ENCODE assay signal across 29 cellular contexts in the genomic region with DNA sequence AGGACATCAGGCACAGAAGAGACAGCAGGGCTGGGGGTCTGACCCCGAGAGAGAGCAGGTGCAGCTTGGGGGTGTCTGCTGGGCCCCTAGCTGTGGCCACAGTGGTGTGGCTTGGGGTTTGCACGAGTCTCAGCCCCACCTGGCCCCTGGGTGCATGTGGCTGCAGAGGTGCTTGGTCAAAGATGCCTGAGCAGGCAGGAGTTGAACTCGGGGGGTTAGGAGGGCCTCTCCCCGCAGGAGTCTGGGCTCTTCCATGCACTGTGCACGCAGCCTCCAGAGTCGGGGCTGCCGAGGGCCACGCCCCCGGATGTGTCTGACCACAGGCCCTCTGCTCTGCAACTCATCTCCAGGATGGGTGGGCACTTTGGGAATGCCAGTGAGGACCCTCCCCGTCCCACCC.
"Had no signal": no experiment of that assay in that cellular context is flagged by ENCODE, and none has a peak within 500 bp of the region (broad histone marks: within the 10 kb centered on the region; RNA-seq: fewer than 3 reads in every experiment).

No MANE protein-coding gene starts in this region.

- H3K27ac ChIP-seq: breast epithelium, pancreas, psoas muscle, thoracic aorta, WERI-Rb-1 had no signal

- H3K9me3 Mint-ChIP-seq: activated naive CD4-positive, alpha-beta T cell treated with anti-CD3 and anti-CD28 coated beads, Interleukin-2, amount 50 U/mL, for 24 hours; mesothelial cell of epicardium; neural crest cell; stimulated activated naive CD8-positive, alpha-beta T cell treated with anti-CD3 and anti-CD28 coated beads, Interleukin-15, Interleukin-2, amounts not matched to agents 100 ng/mL and 50 ng/mL, for 24 hours had no signal

- H3K4me3 ChIP-seq: breast epithelium, pancreas, psoas muscle, thoracic aorta had no signal

- FAIRE-seq: colon, frontal cortex, pancreas, urothelium cell line had no signal

- DNase-seq: activated CD4-positive, alpha-beta T cell treated with anti-CD3 and anti-CD28 coated beads for 48 hours; activated CD4-positive, alpha-beta T cell treated with anti-CD3 and anti-CD28 coated beads, Interleukin-2, amount 50 U/mL, for 48 hours; activated CD8-positive, alpha-beta memory T cell treated with anti-CD3 and anti-CD28 coated beads for 24 hours; activated gamma-delta T cell treated with Interleukin-2 at 50 U/mL for 16 hours; dermis blood vessel endothelial cell; effector CD8-positive, alpha-beta T cell; islet precursor cell; mammary epithelial cell; naive B cell; nucleus accumbens; stimulated activated CD4-positive, alpha-beta T cell treated with anti-CD3 and anti-CD28 coated beads, Interleukin-2, amount 100 ng/mL, for 48 hours; T-helper 17 cell; T1000; trophoblast cell; WERI-Rb-1 had no signal

- H3K4me1 ChIP-seq: breast epithelium, pancreas, psoas muscle had no signal

- H3K27ac Mint-ChIP-seq: activated naive CD4-positive, alpha-beta T cell treated with anti-CD3 and anti-CD28 coated beads, Interleukin-2, amount 50 U/mL, for 24 hours; activated T-helper 1 cell treated with anti-CD3 and anti-CD28 coated beads, Interleukin-12 subunit alpha, Interleukin-12 subunit beta, Interleukin-2, Interleukin-4 antibody, amounts not matched to agents 30 ng/mL and 10 ng/mL and 1 ng/mL, durations not matched to agents 14 hours and 24 hours and 36 hours; mesothelial cell of epicardium; stimulated activated naive CD8-positive, alpha-beta T cell treated with anti-CD3 and anti-CD28 coated beads, Interleukin-15, Interleukin-2, amounts not matched to agents 100 ng/mL and 50 ng/mL, for 24 hours; T-helper 17 cell had no signal

- ATAC-seq: activated CD4-positive, CD25-positive, alpha-beta regulatory T cell treated with anti-CD3 and anti-CD28 coated beads, Interleukin-2, amount 50 U/mL, for 24 hours; pancreas; psoas muscle; T-helper 17 cell had no signal

- H3K4me3 Mint-ChIP-seq: activated naive CD4-positive, alpha-beta T cell treated with anti-CD3 and anti-CD28 coated beads, Interleukin-2, amount 50 U/mL, for 24 hours; activated T-helper 1 cell treated with anti-CD3 and anti-CD28 coated beads, Interleukin-12 subunit alpha, Interleukin-12 subunit beta, Interleukin-2, Interleukin-4 antibody, amounts not matched to agents 30 ng/mL and 10 ng/mL and 1 ng/mL, durations not matched to agents 14 hours and 24 hours and 36 hours; central memory CD8-positive, alpha-beta T cell; mesothelial cell of epicardium; naive B cell; neural crest cell; stimulated activated naive CD8-positive, alpha-beta T cell treated with anti-CD3 and anti-CD28 coated beads, Interleukin-15, Interleukin-2, amounts not matched to agents 100 ng/mL and 50 ng/mL, for 24 hours; T-helper 17 cell had no signal

- H3K27me3 Mint-ChIP-seq: activated naive CD4-positive, alpha-beta T cell treated with anti-CD3 and anti-CD28 coated beads, Interleukin-2, amount 50 U/mL, for 24 hours; central memory CD8-positive, alpha-beta T cell; naive B cell; stimulated activated naive CD8-positive, alpha-beta T cell treated with anti-CD3 and anti-CD28 coated beads, Interleukin-15, Interleukin-2, amounts not matched to agents 100 ng/mL and 50 ng/mL, for 24 hours; T-helper 17 cell had no signal

- H3K9me3 ChIP-seq: breast epithelium, pancreas, psoas muscle, thoracic aorta had no signal

- H3K36me3 ChIP-seq: breast epithelium had no signal

- H3K27me3 ChIP-seq: breast epithelium, pancreas had no signal
